In the genomic region with DNA sequence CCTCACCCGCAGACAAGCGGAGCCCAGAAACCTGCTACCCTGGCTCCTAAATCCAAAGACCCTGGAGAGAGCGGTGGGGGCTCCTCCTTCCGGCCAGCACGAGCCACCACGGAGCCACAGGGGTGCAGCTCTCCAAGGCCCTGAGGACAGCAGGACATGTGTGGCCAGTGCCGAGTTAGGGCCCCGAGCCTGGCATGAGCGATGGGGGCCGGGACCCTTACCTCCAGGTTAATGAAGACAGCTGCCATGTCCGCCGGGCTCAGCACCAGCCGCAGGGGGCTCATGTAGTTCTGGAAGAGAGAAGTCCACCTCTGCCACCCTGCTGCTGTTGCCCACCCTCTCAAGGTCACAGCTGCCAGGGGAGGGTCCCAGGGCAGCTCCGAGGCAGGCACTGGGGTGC, we compare ENCODE assay signal across 7 cellular contexts.
"Had no signal": no experiment of that assay in that cellular context is flagged by ENCODE, and none has a peak within 500 bp of the region (broad histone marks: within the 10 kb centered on the region; RNA-seq: fewer than 3 reads in every experiment).

No MANE protein-coding gene starts in this region.

- H3K36me3 Mint-ChIP-seq: IgD-negative memory B cell had no signal

- H3K4me2 ChIP-seq: GM23338 had no signal

- FAIRE-seq: H1, H54, HTR-8/SVneo had no signal

- H3K9me3 Mint-ChIP-seq: GM23338, H9, IgD-negative memory B cell had no signal

- H3K27me3 Mint-ChIP-seq: IgD-negative memory B cell had no signal

- H3K4me1 Mint-ChIP-seq: GM23338 had no signal

- H3K27ac Mint-ChIP-seq: GM23338, IgD-negative memory B cell had no signal

- ATAC-seq: GM23338 had no signal

- DNase-seq: H9, HCEC 1CT had no signal

- H3K4me3 ChIP-seq: GM23338 had no signal

- H3K4me3 Mint-ChIP-seq: GM23338, H9, IgD-negative memory B cell had no signal

- H2AFZ ChIP-seq: GM23338 had no signal
